In genomic region chr5:174724484-174725260, GRCh38 we compare ENCODE assay signal across 9 cellular contexts. TPM values are rescaled to one million over a fixed set of nuclear protein-coding genes. Genes with fewer than 3 reads are reported as not detected.
DNase-seq lines count a peak whose midpoint lies in the region; ATAC-seq and TF ChIP-seq lines count a peak whose summit lies in the region.
"Had no signal": no experiment of that assay in that cellular context is flagged by ENCODE, and none has a peak within 500 bp of the region (broad histone marks: within the 10 kb centered on the region; RNA-seq: fewer than 3 reads in every experiment).

MSX2 (plus strand) TSS chr5:174724582; CDS start chr5:174724660, 78 bp downstream.

- H3K36me3 ChIP-seq in BE2C (0 out of 2 replicates have a peak, but pooled peaks cover 4% of the 10 kb centered on the region), neuron (ENCODE audit: insufficient read depth, low read length) (no peaks in the 10 kb centered on the region), upper lobe of left lung (no peaks in the 10 kb centered on the region)

- 1 to 7% methylated on average over 21 to 79 of the region's 87 CpGs for WGBS in upper lobe of left lung, 2 donors

- H3K27ac Mint-ChIP-seq in activated naive CD8-positive, alpha-beta T cell, result no peak within 1 kb of the TSS
- H3K27ac Mint-ChIP-seq: memory B cell had no signal

- H3K4me1 Mint-ChIP-seq in activated naive CD8-positive, alpha-beta T cell (ENCODE audit: low read depth), result peaks cover 21% of the 10 kb centered on the region

- ATAC-seq in upper lobe of left lung (ENCODE audit: low FRiP score in 2 of 2), result peak; percentile 93 to 97
- ATAC-seq in HG03196 (IDR thresholded peaks at IDR 0.05; ENCODE audit: unreplicated experiment), result no peak

- H3K27ac ChIP-seq in upper lobe of left lung, result peak within 1 kb of the TSS in 1 of 4 donors; percentile 67

- H3K9me3 ChIP-seq in BE2C (no peaks in the 10 kb centered on the region), neuron (ENCODE audit: low read length) (no peaks in the 10 kb centered on the region), upper lobe of left lung (no peaks in the 10 kb centered on the region)

- TF ChIP-seq EP300 in upper lobe of left lung (IDR thresholded peaks at IDR 0.05), result no peak

- H3K27me3 ChIP-seq in BE2C (peaks cover 10% of the 10 kb centered on the region), neuron (ENCODE audit: insufficient read depth, low read length) (peaks cover 84% of the 10 kb centered on the region), upper lobe of left lung (peaks cover 0 to 58% (median 26%) of the 10 kb centered on the region in 4 donors)

- no peaks in the 10 kb centered on the region for H3K9me3 Mint-ChIP-seq in activated naive CD8-positive, alpha-beta T cell (ENCODE audit: low read depth)

- peaks cover 65% of the 10 kb centered on the region for H3K27me3 Mint-ChIP-seq in activated naive CD8-positive, alpha-beta T cell

- H3K4me3 ChIP-seq in BE2C (ENCODE audit: low read depth, low read length), result peak within 1 kb of the TSS; percentile 88
- H3K4me3 ChIP-seq in neuron (ENCODE audit: low read length), result peak within 1 kb of the TSS; percentile 27
- peak within 1 kb of the TSS; percentile 41 to 60 (median 54) for H3K4me3 ChIP-seq in upper lobe of left lung

- peak within 1 kb of the TSS; percentile 86 for H3K4me3 Mint-ChIP-seq in activated naive CD8-positive, alpha-beta T cell
- H3K4me3 Mint-ChIP-seq: memory B cell had no signal

- peak in 1 of 4 donors; percentile 46 for TF ChIP-seq POLR2A in upper lobe of left lung (IDR thresholded peaks at IDR 0.05)

- H3K4me1 ChIP-seq in BE2C (peaks cover 11% of the 10 kb centered on the region), neuron (ENCODE audit: insufficient read depth, low read length) (no peaks in the 10 kb centered on the region), upper lobe of left lung (peaks cover 5 to 32% (median 16%) of the 10 kb centered on the region in 4 donors)

- no peaks in the 10 kb centered on the region for H3K36me3 Mint-ChIP-seq in activated naive CD8-positive, alpha-beta T cell
- H3K36me3 Mint-ChIP-seq: memory B cell had no signal

- TF ChIP-seq CTCF in BE2C (IDR thresholded peaks at IDR 0.05; ENCODE audit: low read depth, low read length) (no peak), upper lobe of left lung (IDR thresholded peaks at IDR 0.05) (no peak)

- peak; percentile 93 for DNase-seq in BE2C
- DNase-seq in NCI-H128 (lab: John Stamatoyannopoulos, UW; ENCODE audit: unreplicated experiment), result peak; percentile 18
- peak; percentile 60 for DNase-seq in glomerular visceral epithelial cell (ENCODE audit: extremely low spot score)
- peak; percentile 73 to 96 for DNase-seq in upper lobe of left lung
- no peak for DNase-seq in HK-2 (ENCODE audit: unreplicated experiment)

- no peak within 1 kb of the TSS for H2AFZ ChIP-seq in neuron (ENCODE audit: low read depth, low read length)

RNA-seq across cellular contexts. Expression of gene MSX2, which starts in this region (rescaled TPM):
- polyA plus RNA-seq in BE2C (2012; ENCODE audit: insufficient read depth, insufficient read length, low read depth), result 26.4 TPM
- 1 to 10 TPM in 3 of 6 donors, under 1 TPM in 1, not detected in 2; 0.44 to 1.6 (median 1.5) TPM for total RNA-seq in upper lobe of left lung

Comparison
In these comparisons a context has a peak if more than half of its experiments do, and no peak if none do; other contexts are left out.
1. H3K4me3 ChIP-seq: peak in every context shown above with its lines; median percentile 88 in BE2C; 54 in upper lobe of left lung; 27 in neuron.